35 cellular contexts compared by ENCODE assay signal in the genomic region with DNA sequence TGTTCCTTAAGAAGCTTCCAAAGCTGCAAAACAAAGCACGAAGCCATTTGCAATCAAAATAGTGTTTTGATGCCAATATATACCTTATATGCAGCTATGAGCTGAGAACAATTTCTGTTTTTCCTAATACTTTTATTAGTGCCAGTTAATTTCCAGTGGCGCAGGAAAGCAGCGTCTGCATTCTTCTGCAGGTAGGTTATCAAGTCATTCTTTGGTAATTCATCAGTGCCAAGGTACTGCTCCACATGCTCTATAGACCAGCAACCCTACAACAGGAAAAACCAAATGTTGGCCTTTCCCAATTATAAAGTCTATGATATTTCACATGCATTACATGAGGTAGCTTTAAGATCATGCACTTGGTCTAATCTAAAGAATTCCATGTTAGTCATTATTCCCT.
"Had no signal": no experiment of that assay in that cellular context is flagged by ENCODE, and none has a peak within 500 bp of the region (broad histone marks: within the 10 kb centered on the region; RNA-seq: fewer than 3 reads in every experiment).

No MANE protein-coding gene starts in this region.

- H3K9me3 ChIP-seq: adrenal gland, body of pancreas, breast epithelium had no signal

- FAIRE-seq: astrocyte, TTC549 had no signal

- H3K4me1 ChIP-seq: adrenal gland, body of pancreas, breast epithelium had no signal

- H3K4me3 ChIP-seq: adrenal gland, body of pancreas, breast epithelium had no signal

- ATAC-seq: activated CD8-positive, alpha-beta T cell treated with anti-CD3 and anti-CD28 coated beads for 36 hours; activated naive CD4-positive, alpha-beta T cell treated with anti-CD3 and anti-CD28 coated beads, Interleukin-2, amount 50 U/mL, for 72 hours; activated T-cell treated with anti-CD3 and anti-CD28 coated beads, Interleukin-2, amount 50 U/mL, for 72 hours; activated T-helper 17 cell treated with anti-CD3 and anti-CD28 coated beads, Interleukin-2, amount 50 U/mL, for 72 hours; body of pancreas; T-cell had no signal

- H3K36me3 ChIP-seq: breast epithelium had no signal

- H3K4me3 Mint-ChIP-seq: activated B cell treated with CpG ODN at 0.5 μM for 24 hours; activated CD4-positive, alpha-beta memory T cell treated with anti-CD3 and anti-CD28 coated beads for 36 hours; activated CD4-positive, alpha-beta T cell treated with anti-CD3 and anti-CD28 coated beads, Interleukin-2, amount 10 ng/mL, durations not matched to agents 24 days and 14 days; activated CD8-positive, alpha-beta T cell treated with anti-CD3 and anti-CD28 coated beads for 36 hours; activated naive CD4-positive, alpha-beta T cell treated with anti-CD3 and anti-CD28 coated beads for 36 hours; activated naive CD8-positive, alpha-beta T cell treated with anti-CD3 and anti-CD28 coated beads for 36 hours; activated T-cell treated with anti-CD3 and anti-CD28 coated beads, Interleukin-2, amount 50 U/mL, for 72 hours; activated T-helper 1 cell treated with anti-CD3 and anti-CD28 coated beads, Interleukin-12 subunit alpha, Interleukin-12 subunit beta, Interleukin-2, Interleukin-4 antibody, amounts not matched to agents 30 ng/mL and 10 ng/mL and 1 ng/mL, durations not matched to agents 14 hours and 24 hours and 36 hours; activated T-helper 17 cell treated with anti-CD3 and anti-CD28 coated beads, Interleukin-2, amount 50 U/mL, for 72 hours; T-cell; T-helper 2 cell treated with Interferon-gamma antibody and Interleukin-4, amounts not matched to agents 5 μg/mL and 100 μg/mL, for 36 hours had no signal

- H3K27ac Mint-ChIP-seq: activated B cell treated with CpG ODN at 0.5 μM for 24 hours; activated CD4-positive, alpha-beta memory T cell treated with anti-CD3 and anti-CD28 coated beads for 36 hours; activated CD4-positive, alpha-beta T cell treated with anti-CD3 and anti-CD28 coated beads, Interleukin-2, amount 10 ng/mL, durations not matched to agents 24 days and 14 days; activated CD8-positive, alpha-beta T cell treated with anti-CD3 and anti-CD28 coated beads for 36 hours; activated naive CD4-positive, alpha-beta T cell treated with anti-CD3 and anti-CD28 coated beads for 36 hours; activated naive CD4-positive, alpha-beta T cell treated with anti-CD3 and anti-CD28 coated beads, Interleukin-2, amount 50 U/mL, for 72 hours; activated naive CD8-positive, alpha-beta T cell treated with anti-CD3 and anti-CD28 coated beads for 36 hours; activated T-cell treated with anti-CD3 and anti-CD28 coated beads, Interleukin-2, amount 50 U/mL, for 72 hours; activated T-helper 1 cell treated with anti-CD3 and anti-CD28 coated beads, Interleukin-12 subunit alpha, Interleukin-12 subunit beta, Interleukin-2, Interleukin-4 antibody, amounts not matched to agents 30 ng/mL and 10 ng/mL and 1 ng/mL, durations not matched to agents 14 hours and 24 hours and 36 hours; activated T-helper 17 cell treated with anti-CD3 and anti-CD28 coated beads, Interleukin-2, amount 50 U/mL, for 72 hours; T-cell; T-helper 2 cell treated with Interferon-gamma antibody and Interleukin-4, amounts not matched to agents 5 μg/mL and 100 μg/mL, for 36 hours had no signal

- H3K27me3 ChIP-seq: adrenal gland, body of pancreas, brain microvascular endothelial cell, breast epithelium had no signal

- H3K4me1 Mint-ChIP-seq: activated B cell treated with CpG ODN at 0.5 μM for 24 hours; activated naive CD8-positive, alpha-beta T cell treated with anti-CD3 and anti-CD28 coated beads for 36 hours; activated T-helper 17 cell treated with anti-CD3 and anti-CD28 coated beads, Interleukin-2, amount 50 U/mL, for 72 hours; T-cell had no signal

- H3K9me3 Mint-ChIP-seq: activated B cell treated with CpG ODN at 0.5 μM for 24 hours; activated CD4-positive, alpha-beta memory T cell treated with anti-CD3 and anti-CD28 coated beads for 36 hours; activated CD4-positive, alpha-beta T cell treated with anti-CD3 and anti-CD28 coated beads, Interleukin-2, amount 10 ng/mL, durations not matched to agents 24 days and 14 days; activated CD8-positive, alpha-beta T cell treated with anti-CD3 and anti-CD28 coated beads for 36 hours; activated naive CD4-positive, alpha-beta T cell treated with anti-CD3 and anti-CD28 coated beads for 36 hours; activated naive CD4-positive, alpha-beta T cell treated with anti-CD3 and anti-CD28 coated beads, Interleukin-2, amount 50 U/mL, for 72 hours; activated naive CD8-positive, alpha-beta T cell treated with anti-CD3 and anti-CD28 coated beads for 36 hours; activated T-cell treated with anti-CD3 and anti-CD28 coated beads, Interleukin-2, amount 50 U/mL, for 72 hours; activated T-helper 1 cell treated with anti-CD3 and anti-CD28 coated beads, Interleukin-12 subunit alpha, Interleukin-12 subunit beta, Interleukin-2, Interleukin-4 antibody, amounts not matched to agents 30 ng/mL and 10 ng/mL and 1 ng/mL, durations not matched to agents 14 hours and 24 hours and 36 hours; activated T-helper 17 cell treated with anti-CD3 and anti-CD28 coated beads, Interleukin-2, amount 50 U/mL, for 72 hours; T-cell; T-helper 2 cell treated with Interferon-gamma antibody and Interleukin-4, amounts not matched to agents 5 μg/mL and 100 μg/mL, for 36 hours had no signal

- H3K27me3 Mint-ChIP-seq: activated B cell treated with CpG ODN at 0.5 μM for 24 hours; activated CD4-positive, alpha-beta memory T cell treated with anti-CD3 and anti-CD28 coated beads for 36 hours; activated CD4-positive, alpha-beta T cell treated with anti-CD3 and anti-CD28 coated beads, Interleukin-2, amount 10 ng/mL, durations not matched to agents 24 days and 14 days; activated CD8-positive, alpha-beta T cell treated with anti-CD3 and anti-CD28 coated beads for 36 hours; activated naive CD8-positive, alpha-beta T cell treated with anti-CD3 and anti-CD28 coated beads for 36 hours; activated T-helper 17 cell treated with anti-CD3 and anti-CD28 coated beads, Interleukin-2, amount 50 U/mL, for 72 hours; T-cell had no signal

- H3K27ac ChIP-seq: adrenal gland, body of pancreas, brain microvascular endothelial cell, breast epithelium, VCaP had no signal

- DNase-seq: activated B cell treated with CpG ODN at 0.5 μM for 24 hours; activated CD4-positive, alpha-beta memory T cell treated with anti-CD3 and anti-CD28 coated beads for 36 hours; activated CD4-positive, alpha-beta T cell treated with anti-CD3 and anti-CD28 coated beads for 4 hours; activated CD4-positive, alpha-beta T cell treated with anti-CD3 and anti-CD28 coated beads, Interleukin-2, amount 10 ng/mL, durations not matched to agents 24 days and 14 days; activated CD4-positive, alpha-beta T cell treated with anti-CD3 and anti-CD28 coated beads, Interleukin-2, amount 50 U/mL, for 1 hour; activated CD4-positive, alpha-beta T cell treated with anti-CD3 and anti-CD28 coated beads, Interleukin-2, amount 50 U/mL, for 4 hours; activated CD4-positive, CD25-positive, alpha-beta regulatory T cell treated with anti-CD3 and anti-CD28 coated beads, Interleukin-2, amount 50 U/mL, for 72 hours; activated CD8-positive, alpha-beta memory T cell treated with anti-CD3 and anti-CD28 coated beads, Interleukin-2, amount 50 U/mL, for 4 hours; activated CD8-positive, alpha-beta T cell treated with anti-CD3 and anti-CD28 coated beads for 36 hours; activated effector memory CD4-positive, alpha-beta T cell treated with anti-CD3 and anti-CD28 coated beads, Interleukin-2, amount 50 U/mL, for 16 hours; activated gamma-delta T cell treated with Interleukin-2 at 50 U/mL for 16 hours; activated naive CD4-positive, alpha-beta T cell; activated naive CD4-positive, alpha-beta T cell treated with anti-CD3 and anti-CD28 coated beads for 36 hours; activated naive CD4-positive, alpha-beta T cell treated with anti-CD3 and anti-CD28 coated beads, Interleukin-2, amount 50 U/mL, for 16 hours; activated naive CD8-positive, alpha-beta T cell treated with anti-CD3 and anti-CD28 coated beads for 36 hours; activated T-cell treated with anti-CD3 and anti-CD28 coated beads for 4 hours; activated T-cell treated with anti-CD3 and anti-CD28 coated beads, Interleukin-2, amount 50 U/mL, for 1 hour; activated T-cell treated with anti-CD3 and anti-CD28 coated beads, Interleukin-2, amount 50 U/mL, for 72 hours; adrenal gland; amniotic stem cell; aorta; body of pancreas; brain microvascular endothelial cell; central memory CD4-positive, alpha-beta T cell; T-cell; T-helper 2 cell; T-helper 9 cell had no signal
